35 cellular contexts compared by ENCODE assay signal in the genomic region with DNA sequence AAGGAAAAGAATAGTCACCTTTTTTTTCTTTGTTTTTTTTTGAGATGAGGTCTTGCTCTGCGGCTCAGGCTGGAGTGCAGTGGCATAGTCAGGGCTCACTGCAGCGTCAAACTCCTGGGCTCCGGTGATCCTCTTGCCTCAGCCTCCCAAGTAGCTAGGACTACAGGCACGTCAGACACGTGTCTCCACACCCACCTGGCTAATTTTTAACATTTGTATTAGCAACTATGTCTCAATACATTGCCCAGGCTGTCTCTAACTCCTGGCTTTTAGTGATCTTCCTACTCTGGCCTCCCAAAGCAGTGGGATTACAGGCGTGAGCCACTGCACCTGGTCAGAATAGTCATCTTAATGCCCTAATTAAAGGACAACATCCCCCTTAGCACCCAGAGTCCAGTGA.
"Had no signal": no experiment of that assay in that cellular context is flagged by ENCODE, and none has a peak within 500 bp of the region (broad histone marks: within the 10 kb centered on the region; RNA-seq: fewer than 3 reads in every experiment).

No MANE protein-coding gene starts in this region.

- H3K4me1 ChIP-seq: adrenal gland had no signal

- H3K36me3 ChIP-seq: adrenal gland, brain microvascular endothelial cell, cardiac muscle cell had no signal

- H3K27me3 ChIP-seq: adrenal gland, body of pancreas, brain microvascular endothelial cell, cardiac muscle cell had no signal

- ATAC-seq: activated CD8-positive, alpha-beta T cell treated with anti-CD3 and anti-CD28 coated beads for 36 hours; activated naive CD4-positive, alpha-beta T cell treated with anti-CD3 and anti-CD28 coated beads, Interleukin-2, amount 50 U/mL, for 72 hours; activated T-cell treated with anti-CD3 and anti-CD28 coated beads, Interleukin-2, amount 50 U/mL, for 4 hours; activated T-cell treated with anti-CD3 and anti-CD28 coated beads, Interleukin-2, amount 50 U/mL, for 72 hours; activated T-helper 17 cell treated with anti-CD3 and anti-CD28 coated beads, Interleukin-2, amount 50 U/mL, for 72 hours; body of pancreas had no signal

- FAIRE-seq: astrocyte, bronchial epithelial cell, TTC549 had no signal

- H3K9me3 ChIP-seq: adrenal gland had no signal

- H3K27ac ChIP-seq: adrenal gland, body of pancreas, brain microvascular endothelial cell, cardiac muscle cell, VCaP had no signal

- H3K4me3 ChIP-seq: adrenal gland, body of pancreas, cardiac muscle cell had no signal

- DNase-seq: activated B cell treated with CpG ODN at 0.5 μM for 24 hours; activated CD4-positive, alpha-beta memory T cell treated with anti-CD3 and anti-CD28 coated beads for 36 hours; activated CD4-positive, alpha-beta T cell treated with anti-CD3 and anti-CD28 coated beads for 4 hours; activated CD4-positive, alpha-beta T cell treated with anti-CD3 and anti-CD28 coated beads, Interleukin-2, amount 10 ng/mL, durations not matched to agents 24 days and 14 days; activated CD4-positive, alpha-beta T cell treated with anti-CD3 and anti-CD28 coated beads, Interleukin-2, amount 50 U/mL, for 1 hour; activated CD4-positive, alpha-beta T cell treated with anti-CD3 and anti-CD28 coated beads, Interleukin-2, amount 50 U/mL, for 4 hours; activated CD4-positive, CD25-positive, alpha-beta regulatory T cell treated with anti-CD3 and anti-CD28 coated beads, Interleukin-2, amount 50 U/mL, for 72 hours; activated CD8-positive, alpha-beta memory T cell treated with anti-CD3 and anti-CD28 coated beads, Interleukin-2, amount 50 U/mL, for 4 hours; activated CD8-positive, alpha-beta T cell treated with anti-CD3 and anti-CD28 coated beads for 36 hours; activated effector memory CD4-positive, alpha-beta T cell treated with anti-CD3 and anti-CD28 coated beads, Interleukin-2, amount 50 U/mL, for 16 hours; activated gamma-delta T cell treated with Interleukin-2 at 50 U/mL for 16 hours; activated naive CD4-positive, alpha-beta T cell; activated naive CD4-positive, alpha-beta T cell treated with anti-CD3 and anti-CD28 coated beads for 36 hours; activated naive CD4-positive, alpha-beta T cell treated with anti-CD3 and anti-CD28 coated beads, Interleukin-2, amount 50 U/mL, for 16 hours; activated naive CD8-positive, alpha-beta T cell treated with anti-CD3 and anti-CD28 coated beads for 36 hours; activated T-cell treated with anti-CD3 and anti-CD28 coated beads for 4 hours; activated T-cell treated with anti-CD3 and anti-CD28 coated beads, Interleukin-2, amount 50 U/mL, for 1 hour; activated T-cell treated with anti-CD3 and anti-CD28 coated beads, Interleukin-2, amount 50 U/mL, for 4 hours; activated T-cell treated with anti-CD3 and anti-CD28 coated beads, Interleukin-2, amount 50 U/mL, for 72 hours; adrenal gland; amniotic stem cell; aorta; body of pancreas; brain microvascular endothelial cell; caudate nucleus; T-helper 1 cell; T-helper 2 cell; T-helper 9 cell had no signal
